Comparison of ENCODE assay signal across 9 cellular contexts in the genomic region with DNA sequence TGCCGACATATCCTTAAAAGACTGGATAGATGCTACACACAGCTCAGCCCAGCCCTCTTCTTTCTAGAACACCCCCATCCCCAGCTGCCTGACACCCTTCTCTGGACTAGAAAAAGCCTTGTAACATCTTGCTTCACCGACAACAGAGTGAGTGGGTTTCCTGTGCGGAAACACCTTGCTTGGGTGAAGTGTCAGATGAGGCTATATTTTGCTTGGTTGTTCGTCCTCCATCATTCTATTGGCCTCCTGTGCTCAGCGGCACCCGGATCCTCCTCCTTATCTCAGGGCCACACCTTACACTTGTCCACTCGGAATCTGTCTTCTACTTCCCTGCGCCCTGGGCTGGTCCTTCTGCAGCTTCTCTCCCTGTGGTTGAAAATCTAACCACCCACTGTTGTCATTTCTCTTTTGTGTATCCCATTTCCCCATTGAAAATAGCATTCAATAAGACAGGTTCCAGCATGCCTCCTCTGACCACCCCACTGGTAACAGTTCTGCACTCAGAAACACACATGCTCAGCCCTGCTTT.
DNase-seq lines count a peak whose midpoint lies in the region; ATAC-seq and TF ChIP-seq lines count a peak whose summit lies in the region.
"Had no signal": no experiment of that assay in that cellular context is flagged by ENCODE, and none has a peak within 500 bp of the region (broad histone marks: within the 10 kb centered on the region; RNA-seq: fewer than 3 reads in every experiment).

No MANE protein-coding gene starts in this region.

- H2AFZ ChIP-seq in GM23338 = no peak overlapping the region

- no peaks in the 10 kb centered on the region for H3F3A ChIP-seq in GM23338 (replicated peaks; ENCODE audit: low read depth)

- H3K4me1 Mint-ChIP-seq in activated naive CD4-positive, alpha-beta T cell treated with anti-CD3 and anti-CD28 coated beads, Interleukin-2, amount 50 U/mL, for 24 hours = peaks cover 92% of the 10 kb centered on the region
- H3K4me1 Mint-ChIP-seq in GM23338 = peaks cover 24% of the 10 kb centered on the region

- H3K4me1 ChIP-seq in GM23338 (ENCODE audit: insufficient read depth) = no peaks in the 10 kb centered on the region

- peak; percentile 1 for DNase-seq in NOMO-1 treated with DMSO at 0.1 percent for 48 hours (lab: John Stamatoyannopoulos, UW; ENCODE audit: unreplicated experiment)
- no peak for DNase-seq in NOMO-1 (lab: John Stamatoyannopoulos, UW; ENCODE audit: unreplicated experiment in 2 of 2)
- peak; percentile 40 for DNase-seq in OCI-M1 (lab: John Stamatoyannopoulos, UW)
- DNase-seq in stimulated activated CD8-positive, alpha-beta memory T cell treated with anti-CD3 and anti-CD28 coated beads, Interleukin-12 subunit alpha, Interleukin-12 subunit beta, amount 100 ng/mL, for 4 hours (ENCODE audit: low read depth) = peak; percentile 17
- DNase-seq in GM23338 (ENCODE audit: low spot score) = no peak
- no peak for DNase-seq in RPMI8226
- DNase-seq: ACHN had no signal

- no peak overlapping the region for H3K27ac ChIP-seq in GM23338 (ENCODE audit: low read depth)

- no peak for ATAC-seq in GM23338
- no peak for ATAC-seq in GM18519 (IDR thresholded peaks at IDR 0.05; ENCODE audit: low FRiP score, unreplicated experiment)

- peak overlapping the region; percentile 82 for H3K4me3 Mint-ChIP-seq in activated naive CD4-positive, alpha-beta T cell treated with anti-CD3 and anti-CD28 coated beads, Interleukin-2, amount 50 U/mL, for 24 hours
- no peak overlapping the region for H3K4me3 Mint-ChIP-seq in GM23338

- no peaks in the 10 kb centered on the region for H3K27me3 ChIP-seq in GM23338 (ENCODE audit: insufficient read depth)

- H3K36me3 Mint-ChIP-seq in activated naive CD4-positive, alpha-beta T cell treated with anti-CD3 and anti-CD28 coated beads, Interleukin-2, amount 50 U/mL, for 24 hours = no peaks in the 10 kb centered on the region
- H3K36me3 Mint-ChIP-seq in GM23338 (ENCODE audit: low read depth) = no peaks in the 10 kb centered on the region

- no peaks in the 10 kb centered on the region; the same call in 1 of the 2 replicates for H3K9me2 ChIP-seq in GM23338 (ENCODE audit: insufficient read depth)

- H3K4me3 ChIP-seq in GM23338 = no peak overlapping the region

- H4K20me1 ChIP-seq in GM23338 (replicated peaks; ENCODE audit: insufficient read depth) = no peaks in the 10 kb centered on the region

- H3K4me2 ChIP-seq in GM23338 = no peak overlapping the region

- H3K9me3 Mint-ChIP-seq in activated naive CD4-positive, alpha-beta T cell treated with anti-CD3 and anti-CD28 coated beads, Interleukin-2, amount 50 U/mL, for 24 hours = no peaks in the 10 kb centered on the region
- H3K9me3 Mint-ChIP-seq in GM23338 = no peaks in the 10 kb centered on the region; the same call in 1 of the 3 replicates

- TF ChIP-seq CTCF in GM23338 (conservative IDR thresholded peaks at IDR 0.05; ENCODE audit: low read depth in 2 of 2) = no peak

- H3K27ac Mint-ChIP-seq in activated naive CD4-positive, alpha-beta T cell treated with anti-CD3 and anti-CD28 coated beads, Interleukin-2, amount 50 U/mL, for 24 hours = peak overlapping the region; percentile 85
- H3K27ac Mint-ChIP-seq in GM23338 = no peak overlapping the region

- no peaks in the 10 kb centered on the region for H3K27me3 Mint-ChIP-seq in activated naive CD4-positive, alpha-beta T cell treated with anti-CD3 and anti-CD28 coated beads, Interleukin-2, amount 50 U/mL, for 24 hours
- H3K27me3 Mint-ChIP-seq in GM23338 (ENCODE audit: insufficient read depth, low read depth, poor library complexity) = peaks cover 13% of the 10 kb centered on the region

- H3K36me3 ChIP-seq in GM23338 (ENCODE audit: insufficient read depth) = no peaks in the 10 kb centered on the region

- H3K79me2 ChIP-seq in GM23338 (replicated peaks; ENCODE audit: insufficient read depth) = no peaks in the 10 kb centered on the region

TF ChIP-seq in GM23338, 12 proteins besides CTCF, POLR2A, EP300 and RAD21:
- TF ChIP-seq, protein P1, sequence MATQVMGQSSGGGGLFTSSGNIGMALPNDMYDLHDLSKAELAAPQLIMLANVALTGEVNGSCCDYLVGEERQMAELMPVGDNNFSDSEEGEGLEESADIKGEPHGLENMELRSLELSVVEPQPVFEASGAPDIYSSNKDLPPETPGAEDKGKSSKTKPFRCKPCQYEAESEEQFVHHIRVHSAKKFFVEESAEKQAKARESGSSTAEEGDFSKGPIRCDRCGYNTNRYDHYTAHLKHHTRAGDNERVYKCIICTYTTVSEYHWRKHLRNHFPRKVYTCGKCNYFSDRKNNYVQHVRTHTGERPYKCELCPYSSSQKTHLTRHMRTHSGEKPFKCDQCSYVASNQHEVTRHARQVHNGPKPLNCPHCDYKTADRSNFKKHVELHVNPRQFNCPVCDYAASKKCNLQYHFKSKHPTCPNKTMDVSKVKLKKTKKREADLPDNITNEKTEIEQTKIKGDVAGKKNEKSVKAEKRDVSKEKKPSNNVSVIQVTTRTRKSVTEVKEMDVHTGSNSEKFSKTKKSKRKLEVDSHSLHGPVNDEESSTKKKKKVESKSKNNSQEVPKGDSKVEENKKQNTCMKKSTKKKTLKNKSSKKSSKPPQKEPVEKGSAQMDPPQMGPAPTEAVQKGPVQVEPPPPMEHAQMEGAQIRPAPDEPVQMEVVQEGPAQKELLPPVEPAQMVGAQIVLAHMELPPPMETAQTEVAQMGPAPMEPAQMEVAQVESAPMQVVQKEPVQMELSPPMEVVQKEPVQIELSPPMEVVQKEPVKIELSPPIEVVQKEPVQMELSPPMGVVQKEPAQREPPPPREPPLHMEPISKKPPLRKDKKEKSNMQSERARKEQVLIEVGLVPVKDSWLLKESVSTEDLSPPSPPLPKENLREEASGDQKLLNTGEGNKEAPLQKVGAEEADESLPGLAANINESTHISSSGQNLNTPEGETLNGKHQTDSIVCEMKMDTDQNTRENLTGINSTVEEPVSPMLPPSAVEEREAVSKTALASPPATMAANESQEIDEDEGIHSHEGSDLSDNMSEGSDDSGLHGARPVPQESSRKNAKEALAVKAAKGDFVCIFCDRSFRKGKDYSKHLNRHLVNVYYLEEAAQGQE (IDR thresholded peaks at IDR 0.05; ENCODE audit: unreplicated experiment) = no peak
- TF ChIP-seq CREB1 (CRISPR knock-in tag; IDR thresholded peaks at IDR 0.05; ENCODE audit: low read depth) = no peak
- TF ChIP-seq ZNF331 (CRISPR knock-in tag; IDR thresholded peaks at IDR 0.05; ENCODE audit: low read depth) = no peak

Comparison
In these comparisons a context has a peak if more than half of its experiments do, and no peak if none do; other contexts are left out.
1. DNase-seq: peak in NOMO-1 treated with DMSO at 0.1 percent for 48 hours (single experiment), OCI-M1 (single experiment) and stimulated activated CD8-positive, alpha-beta memory T cell treated with anti-CD3 and anti-CD28 coated beads, Interleukin-12 subunit alpha, Interleukin-12 subunit beta, amount 100 ng/mL, for 4 hours (single experiment); none in NOMO-1 (0 of 2), GM23338 (single experiment) and RPMI8226 (single experiment).